15 cellular contexts compared by ENCODE assay signal in the genomic region with DNA sequence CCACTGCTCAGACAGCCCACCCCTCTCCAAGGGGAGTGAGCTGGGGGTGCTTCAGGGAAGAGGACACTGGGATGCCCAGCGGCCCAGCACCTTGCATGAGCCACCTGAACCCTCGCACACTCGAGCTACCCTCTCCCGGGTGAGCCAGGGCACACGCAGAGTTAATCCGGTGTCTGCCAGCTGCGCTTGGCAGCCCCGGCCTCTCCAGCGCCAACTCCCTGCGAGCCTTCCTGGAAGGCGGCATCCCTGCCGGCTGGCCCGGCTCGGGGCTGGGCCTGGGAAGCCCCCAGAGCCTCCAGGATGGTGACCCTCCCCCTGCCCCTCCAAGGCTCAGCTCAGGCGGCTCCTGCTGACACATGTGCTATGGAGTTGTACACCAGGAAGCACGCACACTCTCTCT. TPM values are rescaled to one million over a fixed set of nuclear protein-coding genes. Genes with fewer than 3 reads are reported as not detected.
DNase-seq lines count a peak whose midpoint lies in the region; ATAC-seq and TF ChIP-seq lines count a peak whose summit lies in the region.
"Had no signal": no experiment of that assay in that cellular context is flagged by ENCODE, and none has a peak within 500 bp of the region (broad histone marks: within the 10 kb centered on the region; RNA-seq: fewer than 3 reads in every experiment).

No MANE protein-coding gene starts in this region.

- H3K4me1 ChIP-seq in heart left ventricle, result peaks cover 0 to 28% (median 4%) of the 10 kb centered on the region in 12 donors
- peaks cover 0 to 22% of the 10 kb centered on the region in 2 donors for H3K4me1 ChIP-seq in right atrium auricular region

- 4 to 25% (median 18%) methylated on average over 6 to 16 of the region's 16 CpGs for WGBS in heart left ventricle, 4 donors

- intact Hi-C loops in heart left ventricle (cut with DNase I), result no loop called here

- DNase-seq in heart left ventricle (peak in 2 of 5 donors; percentile 41 to 52), right atrium auricular region (ENCODE audit: low spot score) (no peak), left kidney (ENCODE audit: low read depth, low spot score) (peak; percentile 63), glomerular visceral epithelial cell (ENCODE audit: extremely low spot score) (no peak), putamen (ENCODE audit: low spot score) (no peak)
- DNase-seq in activated CD4-positive, alpha-beta T cell treated with anti-CD3 and anti-CD28 coated beads for 48 hours, result no peak
- DNase-seq: activated T-cell treated with anti-CD3 and anti-CD28 coated beads, Interleukin-2, amount 50 U/mL, for 4 hours; aorta; effector memory CD4-positive, alpha-beta T cell; foreskin melanocyte; KG1; NCI-H187 treated with DMSO at 0.1 percent for 48 hours; stimulated activated CD4-positive, alpha-beta T cell treated with anti-CD3 and anti-CD28 coated beads, Interleukin-12 subunit alpha, Interleukin-12 subunit beta, amount 100 ng/mL, for 4 hours had no signal

- H3K27ac ChIP-seq in heart left ventricle, result no peak overlapping the region
- no peak overlapping the region for H3K27ac ChIP-seq in right atrium auricular region

- no peak for TF ChIP-seq POLR2A in heart left ventricle (IDR thresholded peaks at IDR 0.05)

- TF ChIP-seq CTCF in heart left ventricle (IDR thresholded peaks at IDR 0.05) (no peak), right atrium auricular region (IDR thresholded peaks at IDR 0.05) (no peak)

- ATAC-seq in heart left ventricle, result peak in 3 of 4 donors; percentile 62 to 68 (median 67)
- peak; percentile 24; the same call in 2 of the 3 replicates for ATAC-seq in SK-N-SH treated with all-trans-retinoic acid at 6 μM for 48 hours
- ATAC-seq in HG03565 (IDR thresholded peaks at IDR 0.05; ENCODE audit: unreplicated experiment), result no peak
- ATAC-seq: activated T-cell treated with anti-CD3 and anti-CD28 coated beads, Interleukin-2, amount 50 U/mL, for 4 hours had no signal

- H3K27me3 ChIP-seq in heart left ventricle (peaks cover 0 to 34% (median 5%) of the 10 kb centered on the region in 9 donors), right atrium auricular region (no peaks in the 10 kb centered on the region)

- H3K9me3 ChIP-seq in heart left ventricle (no peaks in the 10 kb centered on the region), right atrium auricular region (no peaks in the 10 kb centered on the region)

- H3K36me3 ChIP-seq in heart left ventricle, result no peaks in the 10 kb centered on the region
- H3K36me3 ChIP-seq in right atrium auricular region, result no peaks in the 10 kb centered on the region

- H3K4me3 ChIP-seq in heart left ventricle, result no peak overlapping the region
- no peak overlapping the region for H3K4me3 ChIP-seq in right atrium auricular region

TF ChIP-seq in SK-N-SH treated with all-trans-retinoic acid at 6 μM for 48 hours, 23 proteins besides CTCF, POLR2A, EP300 and RAD21:
- TF ChIP-seq ESRRG (CRISPR knock-in tag; IDR thresholded peaks at IDR 0.05) (no peak), BACH2 (CRISPR knock-in tag; IDR thresholded peaks at IDR 0.05; ENCODE audit: borderline replicate concordance) (no peak), ZNF70 (CRISPR knock-in tag; IDR thresholded peaks at IDR 0.05) (no peak), ZC3H10 (CRISPR knock-in tag; IDR thresholded peaks at IDR 0.05) (no peak), ZNF565 (CRISPR knock-in tag; conservative IDR thresholded peaks at IDR 0.05; ENCODE audit: low read depth) (no peak), TOX (CRISPR knock-in tag; IDR thresholded peaks at IDR 0.05; ENCODE audit: borderline replicate concordance) (no peak), RARB (CRISPR knock-in tag; IDR thresholded peaks at IDR 0.05) (no peak), CSRNP3 (CRISPR knock-in tag; IDR thresholded peaks at IDR 0.05) (no peak), TCF4 (CRISPR knock-in tag; IDR thresholded peaks at IDR 0.05; ENCODE audit: borderline replicate concordance) (no peak), GLIS3 (CRISPR knock-in tag; IDR thresholded peaks at IDR 0.05) (no peak), ZFP3 (CRISPR knock-in tag; IDR thresholded peaks at IDR 0.05) (no peak), CSDC2 (CRISPR knock-in tag; IDR thresholded peaks at IDR 0.05) (no peak)
- TF ChIP-seq, protein P1, sequence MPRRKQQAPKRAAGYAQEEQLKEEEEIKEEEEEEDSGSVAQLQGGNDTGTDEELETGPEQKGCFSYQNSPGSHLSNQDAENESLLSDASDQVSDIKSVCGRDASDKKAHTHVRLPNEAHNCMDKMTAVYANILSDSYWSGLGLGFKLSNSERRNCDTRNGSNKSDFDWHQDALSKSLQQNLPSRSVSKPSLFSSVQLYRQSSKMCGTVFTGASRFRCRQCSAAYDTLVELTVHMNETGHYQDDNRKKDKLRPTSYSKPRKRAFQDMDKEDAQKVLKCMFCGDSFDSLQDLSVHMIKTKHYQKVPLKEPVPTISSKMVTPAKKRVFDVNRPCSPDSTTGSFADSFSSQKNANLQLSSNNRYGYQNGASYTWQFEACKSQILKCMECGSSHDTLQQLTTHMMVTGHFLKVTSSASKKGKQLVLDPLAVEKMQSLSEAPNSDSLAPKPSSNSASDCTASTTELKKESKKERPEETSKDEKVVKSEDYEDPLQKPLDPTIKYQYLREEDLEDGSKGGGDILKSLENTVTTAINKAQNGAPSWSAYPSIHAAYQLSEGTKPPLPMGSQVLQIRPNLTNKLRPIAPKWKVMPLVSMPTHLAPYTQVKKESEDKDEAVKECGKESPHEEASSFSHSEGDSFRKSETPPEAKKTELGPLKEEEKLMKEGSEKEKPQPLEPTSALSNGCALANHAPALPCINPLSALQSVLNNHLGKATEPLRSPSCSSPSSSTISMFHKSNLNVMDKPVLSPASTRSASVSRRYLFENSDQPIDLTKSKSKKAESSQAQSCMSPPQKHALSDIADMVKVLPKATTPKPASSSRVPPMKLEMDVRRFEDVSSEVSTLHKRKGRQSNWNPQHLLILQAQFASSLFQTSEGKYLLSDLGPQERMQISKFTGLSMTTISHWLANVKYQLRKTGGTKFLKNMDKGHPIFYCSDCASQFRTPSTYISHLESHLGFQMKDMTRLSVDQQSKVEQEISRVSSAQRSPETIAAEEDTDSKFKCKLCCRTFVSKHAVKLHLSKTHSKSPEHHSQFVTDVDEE (CRISPR knock-in tag; IDR thresholded peaks at IDR 0.05), result no peak
- TF ChIP-seq, protein P2, sequence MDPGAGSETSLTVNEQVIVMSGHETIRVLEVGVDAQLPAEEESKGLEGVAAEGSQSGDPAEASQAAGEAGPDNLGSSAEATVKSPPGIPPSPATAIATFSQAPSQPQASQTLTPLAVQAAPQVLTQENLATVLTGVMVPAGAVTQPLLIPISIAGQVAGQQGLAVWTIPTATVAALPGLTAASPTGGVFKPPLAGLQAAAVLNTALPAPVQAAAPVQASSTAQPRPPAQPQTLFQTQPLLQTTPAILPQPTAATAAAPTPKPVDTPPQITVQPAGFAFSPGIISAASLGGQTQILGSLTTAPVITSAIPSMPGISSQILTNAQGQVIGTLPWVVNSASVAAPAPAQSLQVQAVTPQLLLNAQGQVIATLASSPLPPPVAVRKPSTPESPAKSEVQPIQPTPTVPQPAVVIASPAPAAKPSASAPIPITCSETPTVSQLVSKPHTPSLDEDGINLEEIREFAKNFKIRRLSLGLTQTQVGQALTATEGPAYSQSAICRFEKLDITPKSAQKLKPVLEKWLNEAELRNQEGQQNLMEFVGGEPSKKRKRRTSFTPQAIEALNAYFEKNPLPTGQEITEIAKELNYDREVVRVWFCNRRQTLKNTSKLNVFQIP (CRISPR knock-in tag; IDR thresholded peaks at IDR 0.05; ENCODE audit: borderline replicate concordance, low read depth), result no peak

RNA-seq across cellular contexts. Expression of gene RAP1GAP, which starts 48.7 kb away (rescaled TPM):
- total RNA-seq in heart left ventricle (1 to 10 TPM; 3.1 to 8.0 (median 3.8) TPM), right atrium auricular region (1 to 10 TPM; 4.0 to 8.4 TPM)
- polyA plus RNA-seq in heart left ventricle, result 1 to 10 TPM in 1 of 2 donors, under 1 TPM in 1; 0.75 to 4.1 TPM
